In genomic region chr12:46153267-46153872, GRCh38 we compare ENCODE assay signal across 8 cellular contexts.
DNase-seq lines count a peak whose midpoint lies in the region; ATAC-seq and TF ChIP-seq lines count a peak whose summit lies in the region.

No MANE protein-coding gene starts in this region.

- no peak overlapping the region for H3K4me3 ChIP-seq in cardiac fibroblast (replicated peaks in 1 of 2; ENCODE audit: low read depth in 2 of 2, low read length in 2 of 2)

- DNase-seq in NCI-H2107 treated with DMSO at 0.1 percent for 48 hours (lab: John Stamatoyannopoulos, UW; ENCODE audit: unreplicated experiment) (peak; percentile 34), NCI-H2107 (lab: John Stamatoyannopoulos, UW) (no peak), NCI-H1105 treated with DMSO at 0.1 percent for 48 hours (lab: John Stamatoyannopoulos, UW) (peak; percentile 44), cardiac fibroblast (ENCODE audit: low read depth in 2 of 2) (peak; percentile 61 to 65), middle frontal gyrus (ENCODE audit: extremely low spot score, low spot score) (peak; percentile 20)
- no peak for DNase-seq in activated CD4-positive, CD25-positive, alpha-beta regulatory T cell (lab: John Stamatoyannopoulos, UW)

- peak; percentile 64 for TF ChIP-seq CTCF in cardiac fibroblast (IDR thresholded peaks at IDR 0.05; ENCODE audit: low read depth, low read length)

- ATAC-seq in HG03521 (IDR thresholded peaks at IDR 0.05; ENCODE audit: unreplicated experiment), result no peak
- ATAC-seq in GM18868 (IDR thresholded peaks at IDR 0.05; ENCODE audit: unreplicated experiment), result no peak

Comparison
In these comparisons a context has a peak if more than half of its experiments do, and no peak if none do; other contexts are left out.
1. DNase-seq: peak in NCI-H2107 treated with DMSO at 0.1 percent for 48 hours (single experiment), NCI-H1105 treated with DMSO at 0.1 percent for 48 hours (single experiment), cardiac fibroblast (2 of 2) and middle frontal gyrus (single experiment); none in NCI-H2107 (single experiment) and activated CD4-positive, CD25-positive, alpha-beta regulatory T cell (0 of 4).